In the genomic region with DNA sequence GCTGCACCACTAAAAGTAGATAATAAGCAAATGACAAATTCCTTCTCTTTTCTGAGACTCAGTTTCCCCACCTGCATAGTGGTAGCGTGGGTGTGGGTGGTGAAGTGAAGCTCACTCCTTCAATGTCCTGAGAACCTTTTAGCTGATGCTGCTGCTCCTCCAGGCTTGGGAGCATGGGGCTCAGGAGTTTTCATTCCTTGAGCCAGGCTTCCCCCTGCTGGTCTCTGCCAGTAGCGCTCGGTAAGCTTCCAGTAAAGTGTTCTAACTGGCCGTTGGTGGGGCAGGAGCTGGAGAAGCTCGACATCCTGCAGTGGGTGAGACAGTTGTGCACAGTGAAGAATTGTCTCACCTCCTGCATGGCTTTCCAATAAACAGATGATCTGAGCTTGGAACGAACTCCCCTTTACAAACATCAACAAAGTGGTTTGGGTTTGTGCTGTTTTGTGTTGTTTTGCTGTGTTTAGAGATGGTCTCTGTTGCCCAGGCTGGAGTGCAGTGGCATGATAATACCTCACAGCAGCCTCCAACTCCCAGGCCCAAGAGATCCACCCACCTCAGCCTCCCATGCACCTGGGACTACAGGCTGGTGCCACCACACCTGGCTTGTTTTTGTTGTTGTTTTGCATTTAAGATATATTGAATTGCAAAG, we compare ENCODE assay signal across 8 cellular contexts. TPM values are rescaled to one million over a fixed set of nuclear protein-coding genes. Genes with fewer than 3 reads are reported as not detected.
DNase-seq lines count a peak whose midpoint lies in the region; ATAC-seq, FAIRE-seq and TF ChIP-seq lines count a peak whose summit lies in the region.

No MANE protein-coding gene starts in this region.

- POLR2A ChIA-PET in activated CD4-positive, alpha-beta T cell treated with anti-CD3 and anti-CD28 coated beads for 36 hours (lab: Charles Lee) = interaction anchor here (2.1 kb wide), 1 partner anchor 205 kb away, joined by 9 read pairs; a partner anchor contains a TSS

- TF ChIP-seq CTCF in choroid plexus epithelial cell (conservative IDR thresholded peaks at IDR 0.05; ENCODE audit: low read depth, low read length) = peak; percentile 97
- TF ChIP-seq CTCF in lower leg skin (IDR thresholded peaks at IDR 0.05) = peak in 2 of 3 donors; percentile 30 to 75

- H3K4me3 ChIP-seq in choroid plexus epithelial cell (ENCODE audit: low read depth, low read length) = no peak overlapping the region
- H3K4me3 ChIP-seq in lower leg skin (ENCODE audit: low read depth, poor library complexity, severe bottlenecking) = no peak overlapping the region

- FAIRE-seq in GM19239 (lab: Jason Lieb, UNC) = peak; percentile 93

- DNase-seq in CD1c-positive myeloid dendritic cell (ENCODE audit: extremely low spot score) = peak; percentile 83
- peak; percentile 68 for DNase-seq in GM19239 (ENCODE audit: insufficient read length, low spot score)
- peak; percentile 42 for DNase-seq in NCI-H510A (lab: John Stamatoyannopoulos, UW)
- peak; percentile 85 for DNase-seq in activated CD4-positive, alpha-beta T cell treated with anti-CD3 and anti-CD28 coated beads for 36 hours
- peak; percentile 91 for DNase-seq in choroid plexus epithelial cell (ENCODE audit: low read depth)
- peak; percentile 83 to 94 for DNase-seq in lower leg skin (ENCODE audit: low spot score in 2 of 2)
- peak; percentile 37 for DNase-seq in stimulated activated CD8-positive, alpha-beta memory T cell treated with anti-CD3 and anti-CD28 coated beads, Interleukin-12 subunit alpha, Interleukin-12 subunit beta, amount 100 ng/mL, for 1 hour (ENCODE audit: low read depth)

- peak; percentile 95 for ATAC-seq in HG03280 (IDR thresholded peaks at IDR 0.05; ENCODE audit: unreplicated experiment)
- peak; percentile 96 for ATAC-seq in activated CD4-positive, alpha-beta T cell treated with anti-CD3 and anti-CD28 coated beads for 36 hours

- H3K27me3 Mint-ChIP-seq in activated CD4-positive, alpha-beta T cell treated with anti-CD3 and anti-CD28 coated beads for 36 hours = no peaks in the 10 kb centered on the region

- no peaks in the 10 kb centered on the region for H3K36me3 Mint-ChIP-seq in activated CD4-positive, alpha-beta T cell treated with anti-CD3 and anti-CD28 coated beads for 36 hours (ENCODE audit: low read depth)

- H3K4me1 Mint-ChIP-seq in activated CD4-positive, alpha-beta T cell treated with anti-CD3 and anti-CD28 coated beads for 36 hours = peaks cover 4% of the 10 kb centered on the region

- intact Hi-C loops in activated CD4-positive, alpha-beta T cell treated with anti-CD3 and anti-CD28 coated beads for 36 hours (cut with DNase I, micrococcal nuclease) = loop anchor here (1.0 to 5.0 kb wide), 7 partner anchors 39 to 333 kb away; a partner anchor contains a TSS
- intact Hi-C loops in lower leg skin (cut with DNase I; ENCODE audit: low total_unique reads) = loop anchor here (5.0 kb wide), 1 partner anchor 205 kb away; a partner anchor contains a TSS

- no peaks in the 10 kb centered on the region for H3K9me3 Mint-ChIP-seq in activated CD4-positive, alpha-beta T cell treated with anti-CD3 and anti-CD28 coated beads for 36 hours (ENCODE audit: low read depth)

- no peak overlapping the region for H3K27ac Mint-ChIP-seq in activated CD4-positive, alpha-beta T cell treated with anti-CD3 and anti-CD28 coated beads for 36 hours

- CTCF ChIA-PET in activated CD4-positive, alpha-beta T cell treated with anti-CD3 and anti-CD28 coated beads for 36 hours (lab: Charles Lee) = interaction anchor here (0.6 to 4.7 kb wide), 56 partner anchors 8 to 557 kb away, joined by 3 to 42 read pairs (median 4); a partner anchor contains a TSS

- H3K4me3 Mint-ChIP-seq in activated CD4-positive, alpha-beta T cell treated with anti-CD3 and anti-CD28 coated beads for 36 hours = no peak overlapping the region

- 0 to 1% methylated on average over 6 of the region's 6 CpGs for WGBS in lower leg skin, 2 donors

- no peak for TF ChIP-seq POLR2A in lower leg skin (IDR thresholded peaks at IDR 0.05)

RNA-seq across cellular contexts. Expression of a gene that starts 34.6 kb away (rescaled TPM):
- under 1 TPM; 0.30 to 0.67 TPM for total RNA-seq in activated CD4-positive, alpha-beta T cell treated with anti-CD3 and anti-CD28 coated beads for 36 hours
- total RNA-seq in lower leg skin = 100 to 1,000 TPM; 133 to 494 (median 213) TPM

Comparison
In these comparisons a context has a peak if more than half of its experiments do, and no peak if none do; other contexts are left out.
1. DNase-seq: peak in every context shown above with its lines; median percentile 91 in choroid plexus epithelial cell; 88 in lower leg skin; 85 in activated CD4-positive, alpha-beta T cell treated with anti-CD3 and anti-CD28 coated beads for 36 hours; 83 in CD1c-positive myeloid dendritic cell; 68 in GM19239; 42 in NCI-H510A; 37 in stimulated activated CD8-positive, alpha-beta memory T cell treated with anti-CD3 and anti-CD28 coated beads, Interleukin-12 subunit alpha, Interleukin-12 subunit beta, amount 100 ng/mL, for 1 hour.
2. RNA of a gene that starts 34.6 kb away (total RNA-seq): 133 to 494 TPM in lower leg skin; 0.30 to 0.67 TPM in activated CD4-positive, alpha-beta T cell treated with anti-CD3 and anti-CD28 coated beads for 36 hours; every median in the first group is over 10 times any median in the second.